8 cellular contexts compared by ENCODE assay signal in the genomic region with DNA sequence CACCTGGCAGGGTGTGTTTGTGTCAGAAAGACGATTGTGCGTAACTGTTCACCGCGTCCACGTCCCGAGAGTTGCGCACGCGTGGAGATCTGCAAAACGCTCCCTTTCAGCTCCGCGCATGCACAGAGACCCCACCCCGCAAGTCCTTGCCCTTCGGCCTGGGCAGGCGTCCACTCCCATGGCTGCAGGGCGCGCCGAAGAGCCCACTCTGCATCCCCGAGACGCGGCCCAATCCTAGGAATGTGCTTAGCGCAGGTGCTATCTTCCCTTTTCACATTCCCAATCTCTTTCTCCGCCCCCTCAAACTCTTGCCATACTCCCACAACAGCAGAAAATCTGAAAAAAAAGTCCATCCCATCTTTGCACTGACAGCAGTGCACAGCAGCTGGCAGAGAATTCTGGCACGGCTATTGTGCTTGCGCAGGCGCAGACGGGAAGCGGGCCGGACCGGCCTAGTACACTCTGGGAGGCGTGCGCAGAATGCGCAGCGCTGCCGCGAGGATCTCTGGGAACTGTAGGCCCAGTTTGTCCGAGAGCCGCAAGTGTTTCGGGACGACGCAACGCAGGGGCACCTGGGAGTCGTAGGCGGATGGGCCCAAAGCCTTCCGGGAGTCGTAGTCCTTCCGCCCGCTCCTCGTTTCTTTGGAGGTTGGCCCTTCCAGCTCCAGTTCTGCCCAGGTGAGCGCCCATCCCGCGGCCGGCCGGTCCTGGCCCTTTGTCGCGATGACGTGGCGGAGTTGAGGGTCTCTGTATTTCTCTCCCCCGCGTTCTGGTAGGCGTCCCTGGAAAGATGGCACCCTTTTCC. TPM values are rescaled to one million over a fixed set of nuclear protein-coding genes. Genes with fewer than 3 reads are reported as not detected.
DNase-seq lines count a peak whose midpoint lies in the region; ATAC-seq and TF ChIP-seq lines count a peak whose summit lies in the region.

No MANE protein-coding gene starts in this region.

- DNase-seq in DMS 273 (lab: John Stamatoyannopoulos, UW; ENCODE audit: unreplicated experiment) = peak; percentile 99
- peak; percentile 95 to 97 for DNase-seq in activated T-cell treated with anti-CD3 and anti-CD28 coated beads, Interleukin-2, amount 50 U/mL, for 48 hours
- DNase-seq in stimulated activated CD8-positive, alpha-beta memory T cell treated with anti-CD3 and anti-CD28 coated beads, Interleukin-4, amount 100 ng/mL, for 48 hours = peak; percentile 97

- peak; percentile 93 for ATAC-seq in GM21619 (IDR thresholded peaks at IDR 0.05; ENCODE audit: unreplicated experiment)
- peak; percentile 99 for ATAC-seq in esophagus mucosa

- TF ChIP-seq EP300 in Ishikawa (IDR thresholded peaks at IDR 0.05; ENCODE audit: borderline replicate concordance) = no peak; the same call in 1 of the 2 replicates

- no peaks in the 10 kb centered on the region for H3K9me3 ChIP-seq in mucosa of stomach (ENCODE audit: control insufficient read depth, low read length)

- H3K4me3 ChIP-seq in mucosa of stomach (ENCODE audit: low read length) = peak overlapping the region; percentile 81

- H3K9ac ChIP-seq in mucosa of stomach (ENCODE audit: low read length) = peak overlapping the region; percentile 67

- no peaks in the 10 kb centered on the region for H3K36me3 ChIP-seq in mucosa of stomach (ENCODE audit: control insufficient read depth, insufficient read depth, low read length)

- TF ChIP-seq RAD21 in Ishikawa (IDR thresholded peaks at IDR 0.05; ENCODE audit: low read depth) = no peak

- H3K4me1 ChIP-seq in mucosa of stomach (ENCODE audit: control insufficient read depth, insufficient read depth, low read length) = peaks cover 17% of the 10 kb centered on the region

- no peaks in the 10 kb centered on the region for H3K27me3 ChIP-seq in mucosa of stomach (ENCODE audit: control insufficient read depth, insufficient read depth, low read length)

TF ChIP-seq in Ishikawa, 13 proteins besides CTCF, POLR2A, EP300 and RAD21:
- no peak for TF ChIP-seq ZBTB7A (IDR thresholded peaks at IDR 0.05; ENCODE audit: low read depth)
- TF ChIP-seq, protein P1, sequence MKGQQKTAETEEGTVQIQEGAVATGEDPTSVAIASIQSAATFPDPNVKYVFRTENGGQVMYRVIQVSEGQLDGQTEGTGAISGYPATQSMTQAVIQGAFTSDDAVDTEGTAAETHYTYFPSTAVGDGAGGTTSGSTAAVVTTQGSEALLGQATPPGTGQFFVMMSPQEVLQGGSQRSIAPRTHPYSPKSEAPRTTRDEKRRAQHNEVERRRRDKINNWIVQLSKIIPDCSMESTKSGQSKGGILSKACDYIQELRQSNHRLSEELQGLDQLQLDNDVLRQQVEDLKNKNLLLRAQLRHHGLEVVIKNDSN (IDR thresholded peaks at IDR 0.05) = no peak
- no peak; the same call in 1 of the 2 replicates for TF ChIP-seq TCF12 (IDR thresholded peaks at IDR 0.05; ENCODE audit: low read depth)
- peak; percentile 59 for TF ChIP-seq CREB1 (IDR thresholded peaks at IDR 0.05; ENCODE audit: low read depth)
- TF ChIP-seq YY1 (IDR thresholded peaks at IDR 0.05; ENCODE audit: low read depth) = peak; percentile 72
- peak; percentile 57 for TF ChIP-seq NFIC (IDR thresholded peaks at IDR 0.05)
- no peak for TF ChIP-seq FOXM1 (IDR thresholded peaks at IDR 0.05; ENCODE audit: borderline replicate concordance, low read depth)
- no peak for TF ChIP-seq TAF1 (IDR thresholded peaks at IDR 0.05; ENCODE audit: low read depth)
TF ChIP-seq in Ishikawa: peak in this region for 3.

TF ChIP-seq in PFSK-1, 5 proteins besides CTCF, POLR2A, EP300 and RAD21:
- 0 out of 2 replicates have a peak, but pooled peaks have one; percentile 35 for TF ChIP-seq SIN3A (IDR thresholded peaks at IDR 0.05; ENCODE audit: borderline replicate concordance, insufficient read depth, low read length)
- TF ChIP-seq POLR2AphosphoS5 (IDR thresholded peaks at IDR 0.05; ENCODE audit: low read depth, low read length) = peak; percentile 82
- peak; percentile 90 for TF ChIP-seq FOXP2 (optimal IDR thresholded peaks at IDR 0.05; ENCODE audit: borderline replicate concordance, extremely low read depth, extremely low read length, insufficient read depth)
- TF ChIP-seq, protein P2, sequence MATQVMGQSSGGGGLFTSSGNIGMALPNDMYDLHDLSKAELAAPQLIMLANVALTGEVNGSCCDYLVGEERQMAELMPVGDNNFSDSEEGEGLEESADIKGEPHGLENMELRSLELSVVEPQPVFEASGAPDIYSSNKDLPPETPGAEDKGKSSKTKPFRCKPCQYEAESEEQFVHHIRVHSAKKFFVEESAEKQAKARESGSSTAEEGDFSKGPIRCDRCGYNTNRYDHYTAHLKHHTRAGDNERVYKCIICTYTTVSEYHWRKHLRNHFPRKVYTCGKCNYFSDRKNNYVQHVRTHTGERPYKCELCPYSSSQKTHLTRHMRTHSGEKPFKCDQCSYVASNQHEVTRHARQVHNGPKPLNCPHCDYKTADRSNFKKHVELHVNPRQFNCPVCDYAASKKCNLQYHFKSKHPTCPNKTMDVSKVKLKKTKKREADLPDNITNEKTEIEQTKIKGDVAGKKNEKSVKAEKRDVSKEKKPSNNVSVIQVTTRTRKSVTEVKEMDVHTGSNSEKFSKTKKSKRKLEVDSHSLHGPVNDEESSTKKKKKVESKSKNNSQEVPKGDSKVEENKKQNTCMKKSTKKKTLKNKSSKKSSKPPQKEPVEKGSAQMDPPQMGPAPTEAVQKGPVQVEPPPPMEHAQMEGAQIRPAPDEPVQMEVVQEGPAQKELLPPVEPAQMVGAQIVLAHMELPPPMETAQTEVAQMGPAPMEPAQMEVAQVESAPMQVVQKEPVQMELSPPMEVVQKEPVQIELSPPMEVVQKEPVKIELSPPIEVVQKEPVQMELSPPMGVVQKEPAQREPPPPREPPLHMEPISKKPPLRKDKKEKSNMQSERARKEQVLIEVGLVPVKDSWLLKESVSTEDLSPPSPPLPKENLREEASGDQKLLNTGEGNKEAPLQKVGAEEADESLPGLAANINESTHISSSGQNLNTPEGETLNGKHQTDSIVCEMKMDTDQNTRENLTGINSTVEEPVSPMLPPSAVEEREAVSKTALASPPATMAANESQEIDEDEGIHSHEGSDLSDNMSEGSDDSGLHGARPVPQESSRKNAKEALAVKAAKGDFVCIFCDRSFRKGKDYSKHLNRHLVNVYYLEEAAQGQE (IDR thresholded peaks at IDR 0.05; ENCODE audit: insufficient read depth in 1 of 2, low read depth in 2 of 2, low read length in 2 of 2) = peak in 1 of 2 experiments; percentile 24; a peak in 1 of 4 replicates
- peak; percentile 84 for TF ChIP-seq TAF1 (IDR thresholded peaks at IDR 0.05; ENCODE audit: borderline replicate concordance, insufficient read depth, low read length)

RNA-seq across cellular contexts. Expression of a gene that starts 23.1 kb away (rescaled TPM):
- 3.0 TPM for polyA plus RNA-seq in PFSK-1 (2012; ENCODE audit: insufficient read length, low read depth)
- total RNA-seq in esophagus mucosa = 5.8 TPM

RNA-seq across cellular contexts. Expression of a gene that starts 36.0 kb away (rescaled TPM):
- polyA plus RNA-seq in PFSK-1 (2012; ENCODE audit: insufficient read length, low read depth) = not detected
- not detected for total RNA-seq in esophagus mucosa

RNA-seq across cellular contexts. Expression of a gene that starts 52.5 kb away (rescaled TPM):
- not detected for polyA plus RNA-seq in PFSK-1 (2012; ENCODE audit: insufficient read length, low read depth)
- 0.80 TPM for total RNA-seq in esophagus mucosa

Comparison
In these comparisons a context has a peak if more than half of its experiments do, and no peak if none do; other contexts are left out.
1. Peak in every context shown above with its lines: DNase-seq, ATAC-seq and H3K4me3 ChIP-seq.